ENCODE assay signal across 8 cellular contexts in the genomic region with DNA sequence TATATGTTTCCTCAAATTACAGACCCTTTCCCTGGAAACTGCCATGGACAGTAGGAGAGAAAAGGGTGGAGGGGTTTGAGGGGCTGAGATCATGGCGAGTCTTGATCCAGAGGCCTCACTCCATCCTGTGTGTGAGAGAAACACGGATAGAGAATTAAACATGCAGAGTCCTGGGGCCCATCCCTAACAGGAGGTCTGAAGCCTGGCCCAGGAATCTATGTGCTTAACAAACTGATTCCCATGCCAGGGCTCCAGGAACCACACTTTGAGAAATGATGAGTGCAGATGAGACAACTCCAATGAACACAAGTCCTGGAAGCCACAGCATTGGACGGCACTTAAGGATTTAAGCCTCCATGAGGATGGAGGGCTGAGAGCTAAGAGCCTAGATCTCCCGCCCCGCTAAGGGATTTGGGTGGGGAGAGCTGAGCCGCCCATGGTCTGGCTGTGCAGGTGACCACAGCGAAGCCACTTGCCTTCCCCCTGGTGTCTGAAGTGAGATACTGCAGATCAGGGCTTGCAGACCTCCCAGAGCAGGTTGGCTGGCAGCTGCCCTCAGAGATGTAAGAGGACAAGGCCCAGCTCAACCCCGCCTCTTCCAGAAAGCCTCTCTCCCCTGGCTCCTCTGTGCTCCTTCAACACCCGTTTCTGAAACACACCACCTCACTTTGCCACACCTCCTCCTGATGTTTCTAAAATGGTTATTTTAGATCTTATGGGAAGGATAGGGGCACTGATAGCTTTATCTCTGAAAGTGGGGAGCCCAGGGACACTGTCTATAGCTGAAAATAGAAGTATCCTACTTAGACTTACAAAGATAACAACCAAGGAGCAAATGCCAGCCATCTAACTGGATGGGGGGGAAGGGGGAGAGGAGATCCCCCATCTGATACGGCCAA. TPM values are rescaled to one million over a fixed set of nuclear protein-coding genes. Genes with fewer than 3 reads are reported as not detected.
DNase-seq lines count a peak whose midpoint lies in the region; ATAC-seq and TF ChIP-seq lines count a peak whose summit lies in the region.

No MANE protein-coding gene starts in this region.

- peak; percentile 93 for TF ChIP-seq CTCF in endodermal cell (conservative IDR thresholded peaks at IDR 0.05)

- H3K36me3 Mint-ChIP-seq in T-cell (no peaks in the 10 kb centered on the region), endodermal cell (ENCODE audit: low read depth) (no peaks in the 10 kb centered on the region)

- no peak overlapping the region for H3K4me3 Mint-ChIP-seq in T-cell
- no peak overlapping the region for H3K4me3 Mint-ChIP-seq in endodermal cell

- intact Hi-C loops in aorta (cut with DNase I) = no loop called here

- no peaks in the 10 kb centered on the region for H3K4me1 Mint-ChIP-seq in T-cell
- peaks cover 1% of the 10 kb centered on the region for H3K4me1 Mint-ChIP-seq in endodermal cell

- H3K27ac ChIP-seq in endodermal cell (ENCODE audit: low read depth, low read length) (no peak overlapping the region), aorta (ENCODE audit: low read depth in 1 of 2, low read length in 2 of 2) (peak overlapping the region in 1 of 2 donors; percentile 31)

- DNase-seq in activated T-cell treated with anti-CD3 and anti-CD28 coated beads for 48 hours (ENCODE audit: low read depth) (peak; percentile 12), activated T-cell treated with anti-CD3 and anti-CD28 coated beads for 4 hours (no peak), HuH-7 (ENCODE audit: low spot score) (peak; percentile 73), T-cell (peak in 10 of 34 experiments; percentile 2 to 25 (median 7)), endodermal cell (peak; percentile 96), myocyte (ENCODE audit: low read depth) (peak; percentile 77), aorta (peak; percentile 68 to 81)

- H3K9me3 Mint-ChIP-seq in T-cell (no peaks in the 10 kb centered on the region), endodermal cell (no peaks in the 10 kb centered on the region)

- no peak overlapping the region for H3K27ac Mint-ChIP-seq in T-cell
- H3K27ac Mint-ChIP-seq in endodermal cell = no peak overlapping the region

- ATAC-seq in GM21576 (IDR thresholded peaks at IDR 0.05; ENCODE audit: unreplicated experiment) = peak; percentile 80
- ATAC-seq in T-cell (replicated peaks in 1 of 4) = peak in 3 of 4 experiments; percentile 33 to 48 (median 48)
- ATAC-seq in aorta (ENCODE audit: low FRiP score) = peak; percentile 54

- H3K36me3 ChIP-seq in endodermal cell (ENCODE audit: control insufficient read depth, insufficient read depth, low read length) = no peaks in the 10 kb centered on the region
- no peaks in the 10 kb centered on the region for H3K36me3 ChIP-seq in aorta (ENCODE audit: control insufficient read depth in 1 of 2, insufficient read depth in 2 of 2, low read length in 1 of 2)

- H3K27me3 Mint-ChIP-seq in T-cell (no peaks in the 10 kb centered on the region), endodermal cell (ENCODE audit: insufficient read depth) (no peaks in the 10 kb centered on the region)

- H3K4me1 ChIP-seq in endodermal cell (ENCODE audit: control insufficient read depth, insufficient read depth, low read length) = no peaks in the 10 kb centered on the region
- H3K4me1 ChIP-seq in aorta (ENCODE audit: control insufficient read depth in 1 of 2, insufficient read depth in 2 of 2, low read length in 2 of 2) = no peaks in the 10 kb centered on the region

- WGBS in endodermal cell (ENCODE audit: insufficient coverage in 1 of 2, insufficient read length in 1 of 2), 2 experiments = 37 to 58% methylated on average over 4 to 10 of the region's 10 CpGs
- 80 to 86% methylated on average over 10 of the region's 10 CpGs for WGBS in aorta, 2 donors

- CTCF ChIA-PET in T-cell (lab: Charles Lee) = interaction anchor here in 1 of 2 donors (0.6 to 1.3 kb wide), 2 partner anchors 113 to 1439 kb away, joined by 4 to 8 read pairs; no protein-coding TSS in a partner anchor

- H3K9ac ChIP-seq in endodermal cell (ENCODE audit: extremely low read depth, low read length, poor library complexity, severe bottlenecking) = no peak overlapping the region

- no peaks in the 10 kb centered on the region for H3K9me3 ChIP-seq in endodermal cell (ENCODE audit: control insufficient read depth, low read length)
- no peaks in the 10 kb centered on the region for H3K9me3 ChIP-seq in aorta (ENCODE audit: control insufficient read depth, low read length)

- POLR2A ChIA-PET in T-cell (lab: Charles Lee) = no interaction called here

- no peaks in the 10 kb centered on the region for H3K27me3 ChIP-seq in endodermal cell (ENCODE audit: control insufficient read depth, insufficient read depth, low read length, poor library complexity, severe bottlenecking)
- no peaks in the 10 kb centered on the region for H3K27me3 ChIP-seq in aorta (ENCODE audit: control insufficient read depth in 1 of 2, insufficient read depth in 2 of 2, low read length in 1 of 2)

- H3K4me3 ChIP-seq in endodermal cell (ENCODE audit: low read length) (no peak overlapping the region), aorta (ENCODE audit: low read length in 2 of 2) (no peak overlapping the region)

RNA-seq across cellular contexts. Expression of a gene that starts 24.8 kb away (rescaled TPM):
- under 1 TPM in 3 of 5 donors, not detected in 2; 0.10 to 0.28 (median 0.19) TPM for total RNA-seq in T-cell
- total RNA-seq in endodermal cell = under 1 TPM; 0.22 to 0.62 TPM
- 1.7 TPM for polyA plus RNA-seq in endodermal cell (2013, experiment 1 of 2)
- 1.9 TPM for polyA plus RNA-seq in endodermal cell (2013, experiment 2 of 2)
- 0.31 and 0.62 TPM in 2 replicates for total RNA-seq in myocyte
- polyA plus RNA-seq in myocyte (2012) = 0.42 TPM
- under 1 TPM in 1 of 2 donors, not detected in 1; 0.10 TPM for total RNA-seq in aorta
- under 1 TPM; 0.36 to 0.38 TPM for polyA plus RNA-seq in aorta

RNA-seq across cellular contexts. Expression of a gene that starts 42.1 kb away (rescaled TPM):
- 1 to 10 TPM in 4 of 5 donors, under 1 TPM in 1; 0.60 to 2.4 (median 1.9) TPM for total RNA-seq in T-cell
- total RNA-seq in endodermal cell = 10 to 100 TPM in 1 of 2 donors, 1 to 10 TPM in 1; 7.6 to 10.7 TPM
- 11.2 TPM for polyA plus RNA-seq in endodermal cell (2013, experiment 1 of 2)
- 11.5 TPM for polyA plus RNA-seq in endodermal cell (2013, experiment 2 of 2)
- total RNA-seq in myocyte = 14.1 and 21.1 TPM in 2 replicates
- polyA plus RNA-seq in myocyte (2012) = 14.4 TPM
- 10 to 100 TPM; 79.3 to 99.6 TPM for total RNA-seq in aorta
- 10 to 100 TPM; 42.2 to 60.4 TPM for polyA plus RNA-seq in aorta
